In the genomic region with DNA sequence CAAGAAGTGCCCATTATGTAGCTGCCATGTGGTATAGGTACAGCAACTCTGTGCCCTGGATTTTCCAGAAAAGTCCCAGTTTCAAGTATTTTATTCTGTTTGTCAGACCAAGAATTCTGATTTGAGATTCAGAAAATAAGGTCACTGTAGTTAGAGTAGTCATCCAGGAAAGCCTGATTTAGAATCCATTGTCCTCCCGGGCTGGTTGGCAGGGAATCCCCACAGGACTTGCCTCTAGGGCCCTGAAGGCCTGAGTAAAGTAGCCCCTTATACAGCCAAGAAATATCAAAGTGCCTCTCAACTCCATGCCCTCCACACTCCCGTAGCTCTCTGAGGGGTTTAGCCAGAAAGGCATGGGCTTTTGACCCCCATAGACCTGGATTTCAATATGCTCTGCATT, we compare ENCODE assay signal across 21 cellular contexts. TPM values are rescaled to one million over a fixed set of nuclear protein-coding genes. Genes with fewer than 3 reads are reported as not detected.
A peak's percentile ranks its signal among the peaks of the same experiment; 100 is the strongest.
DNase-seq lines count a peak whose midpoint lies in the region; ATAC-seq and TF ChIP-seq lines count a peak whose summit lies in the region.
"Had no signal": no experiment of that assay in that cellular context is flagged by ENCODE, and none has a peak within 500 bp of the region (broad histone marks: within the 10 kb centered on the region; RNA-seq: fewer than 3 reads in every experiment).

No MANE protein-coding gene starts in this region.

- H3K4me1 ChIP-seq in cardiac muscle cell (ENCODE audit: low read depth), result peaks cover 2% of the 10 kb centered on the region
- peaks cover 0 to 14% (median 0%) of the 10 kb centered on the region in 5 donors for H3K4me1 ChIP-seq in subcutaneous abdominal adipose tissue (ENCODE audit: control insufficient read depth in 5 of 5, insufficient read depth in 5 of 5, low read length in 5 of 5)
- no peaks in the 10 kb centered on the region for H3K4me1 ChIP-seq in GM23248 (ENCODE audit: insufficient read depth)
- H3K4me1 ChIP-seq: psoas muscle, SJSA1 had no signal

- H3K4me3 ChIP-seq in cardiac muscle cell (no peak overlapping the region), fibroblast of pulmonary artery (replicated peaks; ENCODE audit: low read depth, low read length) (no peak overlapping the region), subcutaneous abdominal adipose tissue (ENCODE audit: low read depth in 1 of 5, low read length in 5 of 5) (no peak overlapping the region), GM23248 (no peak overlapping the region)
- H3K4me3 ChIP-seq: dorsolateral prefrontal cortex, K562, psoas muscle, SJSA1, upper lobe of left lung had no signal

- peaks cover 15% of the 10 kb centered on the region for H3K4me1 Mint-ChIP-seq in T-helper 17 cell

- ATAC-seq in Right ventricle myocardium superior (ENCODE audit: poor library complexity) (no peak), T-helper 17 cell (no peak)
- ATAC-seq: psoas muscle had no signal

- peak overlapping the region; percentile 55 for H3K27ac ChIP-seq in cardiac muscle cell
- H3K27ac ChIP-seq in subcutaneous abdominal adipose tissue (ENCODE audit: low read depth, low read length), result peak overlapping the region; percentile 58
- no peak overlapping the region for H3K27ac ChIP-seq in GM23248
- H3K27ac ChIP-seq: 22Rv1, psoas muscle, SJSA1 had no signal

- H3K9me3 ChIP-seq in cardiac muscle cell (ENCODE audit: low read depth) (no peaks in the 10 kb centered on the region), T-helper 17 cell (ENCODE audit: control insufficient read depth, low read length, poor library complexity, severe bottlenecking) (no peaks in the 10 kb centered on the region), subcutaneous abdominal adipose tissue (ENCODE audit: control insufficient read depth in 5 of 5, low read length in 5 of 5) (no peaks in the 10 kb centered on the region), GM23248 (ENCODE audit: low read depth) (no peaks in the 10 kb centered on the region)
- H3K9me3 ChIP-seq: psoas muscle, SJSA1, upper lobe of left lung had no signal

- peak overlapping the region; percentile 69 for H3K4me3 Mint-ChIP-seq in T-helper 17 cell
- H3K4me3 Mint-ChIP-seq: activated CD8-positive, alpha-beta memory T cell treated with anti-CD3 and anti-CD28 coated beads, Interleukin-2, amount 10 ng/mL, durations not matched to agents 7 days and 5 days; HFFc6 had no signal

- no peaks in the 10 kb centered on the region for H3K36me3 Mint-ChIP-seq in T-helper 17 cell (ENCODE audit: low read depth)
- H3K36me3 Mint-ChIP-seq: activated CD8-positive, alpha-beta memory T cell treated with anti-CD3 and anti-CD28 coated beads, Interleukin-2, amount 10 ng/mL, durations not matched to agents 7 days and 5 days had no signal

- peak overlapping the region; percentile 96 for H3K27ac Mint-ChIP-seq in T-helper 17 cell
- H3K27ac Mint-ChIP-seq: activated CD8-positive, alpha-beta memory T cell treated with anti-CD3 and anti-CD28 coated beads, Interleukin-2, amount 10 ng/mL, durations not matched to agents 7 days and 5 days had no signal

- no peaks in the 10 kb centered on the region for H4K20me1 ChIP-seq in GM23248 (ENCODE audit: insufficient read depth)

- H3K36me3 ChIP-seq in cardiac muscle cell (no peaks in the 10 kb centered on the region), subcutaneous abdominal adipose tissue (ENCODE audit: control insufficient read depth in 5 of 5, insufficient read depth in 5 of 5, low read length in 5 of 5) (no peaks in the 10 kb centered on the region), GM23248 (ENCODE audit: low read depth) (no peaks in the 10 kb centered on the region)
- H3K36me3 ChIP-seq: SJSA1, upper lobe of left lung had no signal

- H3K27me3 ChIP-seq in cardiac muscle cell (no peaks in the 10 kb centered on the region), subcutaneous abdominal adipose tissue (ENCODE audit: control insufficient read depth in 5 of 5, insufficient read depth in 4 of 5, low read length in 5 of 5) (peaks cover 0 to 12% (median 7%) of the 10 kb centered on the region in 5 donors), GM23248 (replicated peaks; ENCODE audit: insufficient read depth) (no peaks in the 10 kb centered on the region)
- H3K27me3 ChIP-seq: SJSA1, upper lobe of left lung had no signal

- 64 to 66% methylated on average over 2 of the region's 2 CpGs for WGBS in GM23248 (ENCODE audit: low coverage in 1 of 2, low lambda C conversion rate in 2 of 2, missing lambda C conversion rate in 2 of 2), 2 experiments

- DNase-seq in cardiac muscle cell (ENCODE audit: low read depth in 1 of 2, low spot score in 1 of 2) (no peak), Right ventricle myocardium superior (no peak), T-helper 17 cell (no peak), fibroblast of pulmonary artery (ENCODE audit: low read depth) (peak; percentile 3), NCI-H146 (lab: John Stamatoyannopoulos, UW) (no peak), erythroblast (lab: John Stamatoyannopoulos, UW) (no peak), GM23248 (no peak)
- DNase-seq: DMS 273 treated with DMSO at 0.1 percent for 48 hours, HFFc6, NCI-H1048, NCI-H1694, NCI-H446 treated with DMSO at 0.1 percent for 48 hours, occipital lobe, psoas muscle had no signal

- H3K27me3 Mint-ChIP-seq in T-helper 17 cell, result no peaks in the 10 kb centered on the region

- H3K9ac ChIP-seq in subcutaneous abdominal adipose tissue (ENCODE audit: low read length in 5 of 5) (no peak overlapping the region), GM23248 (no peak overlapping the region)

- intact Hi-C loops in Right ventricle myocardium superior (cut with DNase I), result no loop called here

- H3K9me2 ChIP-seq in GM23248 (ENCODE audit: insufficient read depth), result no peaks in the 10 kb centered on the region

- in situ Hi-C loops in GM23248 (cut with MboI), result no loop called here

- H2AFZ ChIP-seq in GM23248, result no peak overlapping the region

- H3K4me2 ChIP-seq in GM23248 (ENCODE audit: unreplicated experiment), result no peak overlapping the region

- TF ChIP-seq POLR2A in erythroblast (IDR thresholded peaks at IDR 0.05; ENCODE audit: low read length), result no peak

- no peak for TF ChIP-seq CTCF in cardiac muscle cell (IDR thresholded peaks at IDR 0.05; ENCODE audit: low read depth, low read length)
- no peak for TF ChIP-seq CTCF in fibroblast of pulmonary artery (IDR thresholded peaks at IDR 0.05; ENCODE audit: low read length, missing control alignments)

- H3K79me2 ChIP-seq in GM23248 (ENCODE audit: insufficient read depth), result no peaks in the 10 kb centered on the region

- no peaks in the 10 kb centered on the region for H3F3A ChIP-seq in GM23248 (ENCODE audit: insufficient read depth)

RNA-seq across cellular contexts. Expression of a gene that starts 36.3 kb away (rescaled TPM):
- total RNA-seq in cardiac muscle cell, result 9.0 and 11.6 TPM in 2 replicates
- 8.3 and 10.4 TPM in 2 replicates for polyA plus RNA-seq in cardiac muscle cell
- 2.4 TPM for total RNA-seq in Right ventricle myocardium superior
- total RNA-seq in T-helper 17 cell, result 1 to 10 TPM; 2.6 to 2.7 TPM
- total RNA-seq in GM23248 (2014; rRNA removed; shearing (Covaris generic)), result 1.0 and 1.8 TPM in 2 replicates
- 1.5 and 1.8 TPM in 2 replicates for polyA plus RNA-seq in GM23248 (2016; fragmentation: Nextera tagmentation; extraction: Ambion mirVana)
- total RNA-seq: K562 had no signal
